In the genomic region with DNA sequence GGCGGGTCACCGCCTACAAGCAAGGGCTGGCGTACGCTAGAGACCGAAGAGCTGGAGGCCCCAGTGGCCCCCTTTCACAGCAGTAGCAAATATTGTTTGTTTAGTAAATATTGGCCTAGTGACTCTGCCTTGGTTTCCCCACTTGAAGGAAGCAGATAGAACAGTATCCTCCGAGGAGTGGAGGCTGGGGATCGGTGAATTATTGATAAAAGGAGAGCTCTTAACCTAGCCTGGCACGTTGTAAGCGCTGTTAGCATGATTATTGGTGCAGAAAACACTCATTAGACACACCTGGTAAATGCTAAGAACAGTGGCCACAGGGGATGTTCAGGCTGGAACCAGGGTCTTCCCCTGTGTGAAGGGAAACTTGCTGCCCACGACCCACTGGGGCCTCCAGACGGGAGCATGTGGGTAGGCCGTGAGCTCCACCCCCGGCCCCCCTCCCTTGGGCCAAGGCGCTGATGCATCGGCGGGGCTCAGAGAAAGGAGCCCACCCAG, we compare ENCODE assay signal across 1 cellular context.
TF ChIP-seq lines count a peak whose summit lies in the region.

No MANE protein-coding gene starts in this region.

TF ChIP-seq in IMR-90, 13 proteins besides CTCF, POLR2A, EP300 and RAD21 (continued from another document):
- TF ChIP-seq, protein P1, sequence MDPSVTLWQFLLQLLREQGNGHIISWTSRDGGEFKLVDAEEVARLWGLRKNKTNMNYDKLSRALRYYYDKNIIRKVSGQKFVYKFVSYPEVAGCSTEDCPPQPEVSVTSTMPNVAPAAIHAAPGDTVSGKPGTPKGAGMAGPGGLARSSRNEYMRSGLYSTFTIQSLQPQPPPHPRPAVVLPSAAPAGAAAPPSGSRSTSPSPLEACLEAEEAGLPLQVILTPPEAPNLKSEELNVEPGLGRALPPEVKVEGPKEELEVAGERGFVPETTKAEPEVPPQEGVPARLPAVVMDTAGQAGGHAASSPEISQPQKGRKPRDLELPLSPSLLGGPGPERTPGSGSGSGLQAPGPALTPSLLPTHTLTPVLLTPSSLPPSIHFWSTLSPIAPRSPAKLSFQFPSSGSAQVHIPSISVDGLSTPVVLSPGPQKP (IDR thresholded peaks at IDR 0.05; ENCODE audit: borderline replicate concordance, low read depth, low read length): no peak
- TF ChIP-seq BHLHE40 (IDR thresholded peaks at IDR 0.05; ENCODE audit: low read depth, low read length) (no peak), RFX5 (IDR thresholded peaks at IDR 0.05; ENCODE audit: low read depth, low read length) (no peak), MAFK (IDR thresholded peaks at IDR 0.05; ENCODE audit: low read depth, low read length) (no peak), FOS (IDR thresholded peaks at IDR 0.05; ENCODE audit: low read depth, low read length) (no peak), RCOR1 (IDR thresholded peaks at IDR 0.05; ENCODE audit: insufficient replicate concordance, low read length) (no peak), CEBPB (IDR thresholded peaks at IDR 0.05; ENCODE audit: low read depth, low read length) (no peak), CHD1 (IDR thresholded peaks at IDR 0.05; ENCODE audit: low read depth, low read length) (no peak)
- TF ChIP-seq, protein P2, sequence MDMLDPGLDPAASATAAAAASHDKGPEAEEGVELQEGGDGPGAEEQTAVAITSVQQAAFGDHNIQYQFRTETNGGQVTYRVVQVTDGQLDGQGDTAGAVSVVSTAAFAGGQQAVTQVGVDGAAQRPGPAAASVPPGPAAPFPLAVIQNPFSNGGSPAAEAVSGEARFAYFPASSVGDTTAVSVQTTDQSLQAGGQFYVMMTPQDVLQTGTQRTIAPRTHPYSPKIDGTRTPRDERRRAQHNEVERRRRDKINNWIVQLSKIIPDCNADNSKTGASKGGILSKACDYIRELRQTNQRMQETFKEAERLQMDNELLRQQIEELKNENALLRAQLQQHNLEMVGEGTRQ (IDR thresholded peaks at IDR 0.05; ENCODE audit: low read depth, low read length): no peak
